9 cellular contexts compared by ENCODE assay signal in the genomic region with DNA sequence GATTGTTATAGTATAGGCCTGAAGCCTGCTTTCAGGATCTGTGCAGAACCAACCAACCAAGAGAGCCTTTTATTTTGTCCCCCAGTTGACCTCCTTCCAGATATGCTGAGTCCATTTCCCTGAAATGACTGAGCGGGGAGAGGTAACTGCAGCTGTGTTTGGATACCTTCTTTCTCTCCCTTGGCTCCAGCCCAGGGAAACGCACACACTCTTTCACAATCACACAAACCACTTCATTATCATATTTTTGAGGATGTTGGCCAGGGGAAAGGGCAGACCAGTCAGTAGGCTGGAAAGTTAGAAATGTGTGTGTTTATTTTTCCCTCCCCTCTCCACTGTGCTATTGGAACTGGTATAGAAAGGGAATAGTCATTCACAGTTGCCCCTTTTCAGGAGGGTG.
DNase-seq lines count a peak whose midpoint lies in the region; ATAC-seq, FAIRE-seq and TF ChIP-seq lines count a peak whose summit lies in the region.
"Had no signal": no experiment of that assay in that cellular context is flagged by ENCODE, and none has a peak within 500 bp of the region (broad histone marks: within the 10 kb centered on the region; RNA-seq: fewer than 3 reads in every experiment).

No MANE protein-coding gene starts in this region.

- no peak overlapping the region for H3K4me3 Mint-ChIP-seq in astrocyte (ENCODE audit: unreplicated experiment)
- H3K4me3 Mint-ChIP-seq: naive B cell had no signal

- H3K27me3 ChIP-seq in astrocyte (ENCODE audit: insufficient read depth, low read length) (no peaks in the 10 kb centered on the region), HepG2 (ENCODE audit: control insufficient read depth in 1 of 2, insufficient read depth in 2 of 2, low read length in 2 of 2) (no peaks in the 10 kb centered on the region)

- no TSS peak for BruUV-seq in HepG2 (replicated peaks; lab: Mats Ljungman, UMichigan)

- TF ChIP-seq CTCF in AG10803 (conservative IDR thresholded peaks at IDR 0.05; ENCODE audit: low read length) (no peak), astrocyte (IDR thresholded peaks at IDR 0.05; ENCODE audit: insufficient read depth, low read depth, low read length) (no peak), HepG2 (CRISPR knock-in tag; IDR thresholded peaks at IDR 0.05) (no peak)

- TF ChIP-seq RAD21 in HepG2 (CRISPR knock-in tag; IDR thresholded peaks at IDR 0.05), result no peak

- H3K36me3 ChIP-seq in astrocyte (ENCODE audit: insufficient read depth, low read length) (no peaks in the 10 kb centered on the region), HepG2 (replicated peaks in 1 of 2; ENCODE audit: control insufficient read depth in 1 of 2, insufficient read depth in 2 of 2, low read length in 2 of 2) (no peaks in the 10 kb centered on the region)

- H3K27me3 Mint-ChIP-seq in astrocyte (ENCODE audit: low read depth, unreplicated experiment), result no peaks in the 10 kb centered on the region

- H3K9ac ChIP-seq in astrocyte (ENCODE audit: low read length) (no peak overlapping the region), HepG2 (ENCODE audit: insufficient read depth, low read depth, low read length) (no peak overlapping the region)

- WGBS in HepG2 (ENCODE audit: low lambda C conversion rate), result 0% methylated on average over 2 of the region's 2 CpGs

- no peaks in the 10 kb centered on the region for H3K9me3 ChIP-seq in astrocyte (ENCODE audit: insufficient read depth, low read depth, low read length)
- no peaks in the 10 kb centered on the region for H3K9me3 ChIP-seq in HepG2 (ENCODE audit: low read length)

- no peaks in the 10 kb centered on the region for H3K36me3 Mint-ChIP-seq in astrocyte (ENCODE audit: low read depth, unreplicated experiment)
- H3K36me3 Mint-ChIP-seq: naive B cell had no signal

- TF ChIP-seq EP300 in HepG2 (IDR thresholded peaks at IDR 0.05; ENCODE audit: low read depth in 2 of 2, low read length in 2 of 2) (peak in 1 of 2 experiments; percentile 65; a peak in 2 of 4 replicates), HepG2 (CRISPR knock-in tag; IDR thresholded peaks at IDR 0.05; ENCODE audit: borderline replicate concordance) (peak; percentile 65; the same call in 1 of the 2 replicates)

- H3K27ac ChIP-seq in astrocyte (ENCODE audit: low read depth, low read length), result peak overlapping the region; percentile 2
- no peak overlapping the region for H3K27ac ChIP-seq in HepG2 (ENCODE audit: extremely low read length, insufficient read depth, low read length)

- DNase-seq in AG10803 (ENCODE audit: low read depth), result peak; percentile 89
- peak; percentile 82 for DNase-seq in NCI-H1092 (lab: John Stamatoyannopoulos, UW)
- DNase-seq in astrocyte (ENCODE audit: low read depth), result peak; percentile 99
- DNase-seq in HepG2 (ENCODE audit: low spot score), result peak; percentile 82
- no peak for DNase-seq in stimulated activated naive CD4-positive, alpha-beta T cell treated with Interleukin-2 at 50 U/mL for 16 hours (lab: John Stamatoyannopoulos, UW)
- no peak for DNase-seq in effector CD8-positive, alpha-beta T cell (lab: John Stamatoyannopoulos, UW)
- no peak for DNase-seq in epidermal melanocyte (ENCODE audit: insufficient read length, low spot score)
- DNase-seq: naive B cell had no signal

- in situ Hi-C loops in HepG2 (cut with HindIII; ENCODE audit: extremely low pct_ligation_motif_present, low pct_unique_long_range_greater_than_20kb), result no loop called here

- intact Hi-C loops in HepG2 (cut with micrococcal nuclease; ENCODE audit: unreplicated experiment), result loop anchor here (10.0 kb wide), 1 partner anchor 120 kb away; no protein-coding TSS in a partner anchor

- H3K4me2 ChIP-seq in astrocyte (ENCODE audit: low read length) (peak overlapping the region; percentile 32), HepG2 (ENCODE audit: low read depth, low read length) (peak overlapping the region; percentile 24; the same call in 1 of the 2 replicates)

- ATAC-seq in HepG2 (peak; percentile 90), GM18867 (IDR thresholded peaks at IDR 0.05; ENCODE audit: unreplicated experiment) (no peak)

- no peak overlapping the region for H2AFZ ChIP-seq in astrocyte (ENCODE audit: low read depth, low read length)
- H2AFZ ChIP-seq in HepG2 (ENCODE audit: low read length), result no peak overlapping the region

- H3K4me1 ChIP-seq in astrocyte (ENCODE audit: insufficient read depth, low read length) (peaks cover 20% of the 10 kb centered on the region), HepG2 (ENCODE audit: insufficient read depth, low read length) (peaks cover 67% of the 10 kb centered on the region)

- FAIRE-seq in astrocyte (lab: Jason Lieb, UNC), result peak; percentile 55
- FAIRE-seq in HepG2 (lab: Jason Lieb, UNC), result peak; percentile 63

- no peaks in the 10 kb centered on the region for H3K9me3 Mint-ChIP-seq in astrocyte (ENCODE audit: unreplicated experiment)
- H3K9me3 Mint-ChIP-seq: naive B cell had no signal

- H3K27ac Mint-ChIP-seq in astrocyte (ENCODE audit: unreplicated experiment), result peak overlapping the region; percentile 3

- no peak for TF ChIP-seq POLR2A in HepG2 (IDR thresholded peaks at IDR 0.05; ENCODE audit: insufficient read depth in 1 of 2, low read depth in 2 of 2, low read length in 2 of 2)

- H3K4me3 ChIP-seq in AG10803 (ENCODE audit: low read length) (no peak overlapping the region), astrocyte (ENCODE audit: insufficient read depth, low read depth, low read length) (no peak overlapping the region), HepG2 (replicated peaks in 1 of 3; ENCODE audit: insufficient read depth in 1 of 3, low read depth in 2 of 3, low read length in 3 of 3) (no peak overlapping the region)

- H3K79me2 ChIP-seq in astrocyte (ENCODE audit: insufficient read depth, low read length) (no peaks in the 10 kb centered on the region), HepG2 (ENCODE audit: insufficient read depth, low read length) (no peaks in the 10 kb centered on the region)

- peaks cover 11% of the 10 kb centered on the region for H3K4me1 Mint-ChIP-seq in astrocyte (ENCODE audit: low read depth, unreplicated experiment)

- CTCF ChIA-PET in HepG2 (lab: Yijun Ruan, JAX; ENCODE audit: low intra/inter-chr PET ratio, low total read pairs), result no interaction called here

- POLR2A ChIA-PET in HepG2 (lab: Yijun Ruan, JAX), result no interaction called here

- H4K20me1 ChIP-seq in astrocyte (ENCODE audit: insufficient read depth, low read length) (no peaks in the 10 kb centered on the region), HepG2 (ENCODE audit: insufficient read depth, low read length) (no peaks in the 10 kb centered on the region)

TF ChIP-seq in HepG2, 621 proteins besides CTCF, POLR2A, EP300 and RAD21 (continues in another document):
- TF ChIP-seq ZNF10 (CRISPR knock-in tag; IDR thresholded peaks at IDR 0.05; ENCODE audit: borderline replicate concordance, low read depth) (no peak), BCL6 (CRISPR knock-in tag; IDR thresholded peaks at IDR 0.05) (peak; percentile 77), TMF1 (CRISPR knock-in tag; IDR thresholded peaks at IDR 0.05; ENCODE audit: low read depth) (no peak), CC2D1A (CRISPR knock-in tag; IDR thresholded peaks at IDR 0.05) (no peak), YEATS2 (CRISPR knock-in tag; IDR thresholded peaks at IDR 0.05; ENCODE audit: borderline replicate concordance) (peak; percentile 36; the same call in 1 of the 2 replicates), MTA1 (CRISPR knock-in tag; IDR thresholded peaks at IDR 0.05; ENCODE audit: borderline replicate concordance) (no peak), MEF2D (CRISPR knock-in tag; IDR thresholded peaks at IDR 0.05) (peak; percentile 48; the same call in 1 of the 2 replicates), ZNF629 (CRISPR knock-in tag; conservative IDR thresholded peaks at IDR 0.05) (peak; percentile 94)
- TF ChIP-seq, protein P1, sequence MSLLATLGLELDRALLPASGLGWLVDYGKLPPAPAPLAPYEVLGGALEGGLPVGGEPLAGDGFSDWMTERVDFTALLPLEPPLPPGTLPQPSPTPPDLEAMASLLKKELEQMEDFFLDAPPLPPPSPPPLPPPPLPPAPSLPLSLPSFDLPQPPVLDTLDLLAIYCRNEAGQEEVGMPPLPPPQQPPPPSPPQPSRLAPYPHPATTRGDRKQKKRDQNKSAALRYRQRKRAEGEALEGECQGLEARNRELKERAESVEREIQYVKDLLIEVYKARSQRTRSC (CRISPR knock-in tag; IDR thresholded peaks at IDR 0.05; ENCODE audit: low read depth), result no peak
- TF ChIP-seq, protein P2, sequence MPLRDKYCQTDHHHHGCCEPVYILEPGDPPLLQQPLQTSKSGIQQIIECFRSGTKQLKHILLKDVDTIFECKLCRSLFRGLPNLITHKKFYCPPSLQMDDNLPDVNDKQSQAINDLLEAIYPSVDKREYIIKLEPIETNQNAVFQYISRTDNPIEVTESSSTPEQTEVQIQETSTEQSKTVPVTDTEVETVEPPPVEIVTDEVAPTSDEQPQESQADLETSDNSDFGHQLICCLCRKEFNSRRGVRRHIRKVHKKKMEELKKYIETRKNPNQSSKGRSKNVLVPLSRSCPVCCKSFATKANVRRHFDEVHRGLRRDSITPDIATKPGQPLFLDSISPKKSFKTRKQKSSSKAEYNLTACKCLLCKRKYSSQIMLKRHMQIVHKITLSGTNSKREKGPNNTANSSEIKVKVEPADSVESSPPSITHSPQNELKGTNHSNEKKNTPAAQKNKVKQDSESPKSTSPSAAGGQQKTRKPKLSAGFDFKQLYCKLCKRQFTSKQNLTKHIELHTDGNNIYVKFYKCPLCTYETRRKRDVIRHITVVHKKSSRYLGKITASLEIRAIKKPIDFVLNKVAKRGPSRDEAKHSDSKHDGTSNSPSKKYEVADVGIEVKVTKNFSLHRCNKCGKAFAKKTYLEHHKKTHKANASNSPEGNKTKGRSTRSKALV (CRISPR knock-in tag; IDR thresholded peaks at IDR 0.05), result no peak

Comparison
In these comparisons a context has a peak if more than half of its experiments do, and no peak if none do; other contexts are left out.
1. DNase-seq: peak in AG10803 (single experiment), NCI-H1092 (single experiment), astrocyte (single experiment) and HepG2 (single experiment); none in stimulated activated naive CD4-positive, alpha-beta T cell treated with Interleukin-2 at 50 U/mL for 16 hours (single experiment), effector CD8-positive, alpha-beta T cell (single experiment) and epidermal melanocyte (single experiment).